Comparison of ENCODE assay signal across 8 cellular contexts in genomic region chr13:93037780-93038179, GRCh38.
"Had no signal": no experiment of that assay in that cellular context is flagged by ENCODE, and none has a peak within 500 bp of the region (broad histone marks: within the 10 kb centered on the region; RNA-seq: fewer than 3 reads in every experiment).

No MANE protein-coding gene starts in this region.

- ATAC-seq: GM12878 had no signal

- DNase-seq: GDM1, GF-D8 had no signal

- H3K4me3 ChIP-seq: GM12878 had no signal

- FAIRE-seq: G401.6, GM12878, GM12891, GM12892, GM18507, GM19239 had no signal
